2 cellular contexts compared by ENCODE assay signal in the genomic region with DNA sequence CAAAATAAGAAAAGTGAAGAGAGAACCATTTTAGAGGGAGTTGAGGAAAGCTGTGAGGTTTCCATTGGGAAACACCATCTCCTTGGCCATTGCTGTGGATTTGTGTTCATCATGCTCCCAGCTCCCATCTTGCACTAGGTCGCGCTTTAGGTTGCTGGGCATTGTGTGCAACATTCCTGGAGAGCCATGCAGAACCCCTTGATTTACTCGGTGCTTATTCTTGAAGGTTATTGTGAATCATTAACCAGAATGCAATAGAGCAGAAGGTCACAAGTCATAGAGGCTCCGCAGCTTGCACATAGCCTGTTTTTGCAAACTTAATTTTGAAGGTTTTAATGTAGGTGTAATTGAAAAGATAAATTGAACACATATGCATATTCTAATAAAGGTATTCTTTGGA.
TF ChIP-seq lines count a peak whose summit lies in the region.

No MANE protein-coding gene starts in this region.

TF ChIP-seq in A549, 52 proteins besides CTCF, POLR2A, EP300 and RAD21:
- TF ChIP-seq EHMT2 (IDR thresholded peaks at IDR 0.05; ENCODE audit: low read depth) (no peak), MAZ (IDR thresholded peaks at IDR 0.05; ENCODE audit: borderline replicate concordance, low read depth, low read length) (no peak), CHD4 (IDR thresholded peaks at IDR 0.05; ENCODE audit: borderline replicate concordance) (no peak), CEBPB (IDR thresholded peaks at IDR 0.05) (no peak), HDAC2 (IDR thresholded peaks at IDR 0.05) (no peak), JUN (IDR thresholded peaks at IDR 0.05) (no peak)
- TF ChIP-seq, protein P1, sequence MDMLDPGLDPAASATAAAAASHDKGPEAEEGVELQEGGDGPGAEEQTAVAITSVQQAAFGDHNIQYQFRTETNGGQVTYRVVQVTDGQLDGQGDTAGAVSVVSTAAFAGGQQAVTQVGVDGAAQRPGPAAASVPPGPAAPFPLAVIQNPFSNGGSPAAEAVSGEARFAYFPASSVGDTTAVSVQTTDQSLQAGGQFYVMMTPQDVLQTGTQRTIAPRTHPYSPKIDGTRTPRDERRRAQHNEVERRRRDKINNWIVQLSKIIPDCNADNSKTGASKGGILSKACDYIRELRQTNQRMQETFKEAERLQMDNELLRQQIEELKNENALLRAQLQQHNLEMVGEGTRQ (IDR thresholded peaks at IDR 0.05): no peak

TF ChIP-seq in IMR-90, 13 proteins besides CTCF, POLR2A, EP300 and RAD21 (continued from another document):
- no peak for TF ChIP-seq MAFK (IDR thresholded peaks at IDR 0.05; ENCODE audit: low read depth, low read length)
- no peak for TF ChIP-seq MXI1 (IDR thresholded peaks at IDR 0.05; ENCODE audit: borderline replicate concordance, low read depth, low read length)
- no peak for TF ChIP-seq CEBPB (IDR thresholded peaks at IDR 0.05; ENCODE audit: low read depth, low read length)
- TF ChIP-seq, protein P2, sequence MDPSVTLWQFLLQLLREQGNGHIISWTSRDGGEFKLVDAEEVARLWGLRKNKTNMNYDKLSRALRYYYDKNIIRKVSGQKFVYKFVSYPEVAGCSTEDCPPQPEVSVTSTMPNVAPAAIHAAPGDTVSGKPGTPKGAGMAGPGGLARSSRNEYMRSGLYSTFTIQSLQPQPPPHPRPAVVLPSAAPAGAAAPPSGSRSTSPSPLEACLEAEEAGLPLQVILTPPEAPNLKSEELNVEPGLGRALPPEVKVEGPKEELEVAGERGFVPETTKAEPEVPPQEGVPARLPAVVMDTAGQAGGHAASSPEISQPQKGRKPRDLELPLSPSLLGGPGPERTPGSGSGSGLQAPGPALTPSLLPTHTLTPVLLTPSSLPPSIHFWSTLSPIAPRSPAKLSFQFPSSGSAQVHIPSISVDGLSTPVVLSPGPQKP (IDR thresholded peaks at IDR 0.05; ENCODE audit: borderline replicate concordance, low read depth, low read length): no peak
- no peak for TF ChIP-seq FOS (IDR thresholded peaks at IDR 0.05; ENCODE audit: low read depth, low read length)
- no peak for TF ChIP-seq MAZ (IDR thresholded peaks at IDR 0.05; ENCODE audit: borderline replicate concordance, low read depth, low read length)
- no peak for TF ChIP-seq SMC3 (IDR thresholded peaks at IDR 0.05; ENCODE audit: low read depth, low read length)
- no peak for TF ChIP-seq BHLHE40 (IDR thresholded peaks at IDR 0.05; ENCODE audit: low read depth, low read length)
- TF ChIP-seq, protein P1 (IDR thresholded peaks at IDR 0.05; ENCODE audit: low read depth, low read length): no peak
- no peak for TF ChIP-seq RCOR1 (IDR thresholded peaks at IDR 0.05; ENCODE audit: insufficient replicate concordance, low read length)
